10 cellular contexts compared by ENCODE assay signal in the genomic region with DNA sequence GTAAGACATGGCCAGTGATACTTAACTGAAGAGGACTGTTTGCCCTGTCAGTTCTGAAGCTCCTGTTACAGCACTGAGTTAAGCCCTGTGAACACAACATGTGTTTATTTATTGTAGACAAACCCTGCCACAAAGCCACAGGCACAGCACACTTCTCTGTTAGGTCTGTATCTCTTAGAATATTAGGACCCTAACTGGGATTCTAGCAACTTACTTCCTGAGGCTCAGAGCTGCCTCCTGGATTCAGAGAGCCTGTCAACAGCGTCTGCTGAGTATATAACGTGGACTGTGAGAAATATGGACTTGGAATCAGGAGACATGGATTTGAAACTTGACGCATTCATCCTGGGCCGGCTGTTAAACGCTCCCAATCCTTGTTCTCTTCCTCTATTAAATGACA.
A peak's percentile ranks its signal among the peaks of the same experiment; 100 is the strongest.
DNase-seq lines count a peak whose midpoint lies in the region; ATAC-seq and TF ChIP-seq lines count a peak whose summit lies in the region.
"Had no signal": no experiment of that assay in that cellular context is flagged by ENCODE, and none has a peak within 500 bp of the region (broad histone marks: within the 10 kb centered on the region; RNA-seq: fewer than 3 reads in every experiment).

No MANE protein-coding gene starts in this region.

- CTCF ChIA-PET in Calu3 (lab: Charles Lee) (interaction anchor here (0.6 to 2.5 kb wide), 10 partner anchors 10 to 192 kb away, joined by 3 to 16 read pairs (median 5); partner anchors contain the start of gene HIF1A), PC-9 (lab: Charles Lee) (interaction anchor here (0.5 to 0.6 kb wide), 3 partner anchors 61 to 137 kb away, joined by 3 to 4 read pairs (median 4); no protein-coding TSS in a partner anchor)
- CTCF ChIA-PET in CD8-positive, alpha-beta memory T cell (lab: Charles Lee) = no interaction called here

- no peaks in the 10 kb centered on the region for H3K9me2 ChIP-seq in PC-9 (ENCODE audit: insufficient read depth)

- no peak overlapping the region for H4K12ac ChIP-seq in trophoblast cell (ENCODE audit: low read depth, low read length)

- H3F3A ChIP-seq in PC-9 (ENCODE audit: insufficient read depth, low read depth) = peaks cover 73% of the 10 kb centered on the region

- peak overlapping the region; percentile 99 for H2BK5ac ChIP-seq in trophoblast cell (ENCODE audit: low read depth, low read length, poor library complexity)

- peak overlapping the region; percentile 61 for H3K4me3 Mint-ChIP-seq in Calu3 (ENCODE audit: low read depth, unreplicated experiment)
- no peak overlapping the region for H3K4me3 Mint-ChIP-seq in activated T-helper 2 cell treated with anti-CD3 and anti-CD28 coated beads, Interferon-gamma antibody, Interleukin-2, Interleukin-4, amounts not matched to agents 10 μg/mL and 5 μg/mL and 100 μg/mL, durations not matched to agents 14 hours and 24 hours and 36 hours (ENCODE audit: low read depth)
- H3K4me3 Mint-ChIP-seq in CD8-positive, alpha-beta memory T cell = no peak overlapping the region

- peaks cover 74% of the 10 kb centered on the region for H3K4me1 Mint-ChIP-seq in Calu3 (ENCODE audit: low read depth, unreplicated experiment)
- H3K4me1 Mint-ChIP-seq in activated T-helper 2 cell treated with anti-CD3 and anti-CD28 coated beads, Interferon-gamma antibody, Interleukin-2, Interleukin-4, amounts not matched to agents 10 μg/mL and 5 μg/mL and 100 μg/mL, durations not matched to agents 14 hours and 24 hours and 36 hours (ENCODE audit: low read depth) = peaks cover 35% of the 10 kb centered on the region
- peaks cover 10 to 26% (median 17%) of the 10 kb centered on the region in 3 donors for H3K4me1 Mint-ChIP-seq in CD8-positive, alpha-beta memory T cell

- H3K23ac ChIP-seq in trophoblast cell (ENCODE audit: low read length) = no peak overlapping the region

- no peak overlapping the region for H3K9ac ChIP-seq in trophoblast cell (ENCODE audit: low read length)

- POLR2A ChIA-PET in PC-9 (lab: Charles Lee; ENCODE audit: unreplicated experiment) = interaction anchor here (0.6 to 1.4 kb wide), 2 partner anchors 21 to 135 kb away, joined by 7 to 20 read pairs; partner anchors contain the start of gene HIF1A
- POLR2A ChIA-PET in CD8-positive, alpha-beta memory T cell (lab: Charles Lee) = interaction anchor here (0.6 kb wide), 1 partner anchor 157 kb away, joined by 5 read pairs; no protein-coding TSS in a partner anchor

- H3K4me1 ChIP-seq in PC-9 (replicated peaks; ENCODE audit: insufficient read depth) (peaks cover 79% of the 10 kb centered on the region), trophoblast cell (ENCODE audit: control insufficient read depth in 1 of 2, insufficient read depth in 2 of 2, low read length in 2 of 2) (peaks cover 42 to 53% of the 10 kb centered on the region in 2 experiments)
- peaks cover 7% of the 10 kb centered on the region for H3K4me1 ChIP-seq in CD8-positive, alpha-beta memory T cell (ENCODE audit: insufficient read depth, low read length)

- H2BK12ac ChIP-seq in trophoblast cell (ENCODE audit: low read length) = peak overlapping the region; percentile 97

- peak overlapping the region; percentile 95 for H3K14ac ChIP-seq in trophoblast cell (ENCODE audit: low read length)

- H3K4me2 ChIP-seq in PC-9 (peak overlapping the region; percentile 79), trophoblast cell (ENCODE audit: low read length) (no peak overlapping the region)

- no peaks in the 10 kb centered on the region for H4K20me1 ChIP-seq in PC-9 (ENCODE audit: insufficient read depth)

- peaks cover 46% of the 10 kb centered on the region for H3K36me3 Mint-ChIP-seq in Calu3 (ENCODE audit: insufficient read depth, unreplicated experiment)
- H3K36me3 Mint-ChIP-seq in activated T-helper 2 cell treated with anti-CD3 and anti-CD28 coated beads, Interferon-gamma antibody, Interleukin-2, Interleukin-4, amounts not matched to agents 10 μg/mL and 5 μg/mL and 100 μg/mL, durations not matched to agents 14 hours and 24 hours and 36 hours (ENCODE audit: low read depth) = peaks cover 4% of the 10 kb centered on the region
- H3K36me3 Mint-ChIP-seq in CD8-positive, alpha-beta memory T cell = peaks cover 0 to 4% (median 3%) of the 10 kb centered on the region in 3 donors

- H3K4me3 ChIP-seq in PC-9 (no peak overlapping the region), fibroblast of mammary gland (ENCODE audit: control insufficient read depth, low read depth, low read length) (no peak overlapping the region), trophoblast cell (ENCODE audit: low read depth, low read length) (no peak overlapping the region), dorsolateral prefrontal cortex (no peak overlapping the region)
- no peak overlapping the region for H3K4me3 ChIP-seq in CD8-positive, alpha-beta memory T cell (ENCODE audit: low read length)
- H3K4me3 ChIP-seq: ovary had no signal

- no peak for TF ChIP-seq CTCF in Calu3 (IDR thresholded peaks at IDR 0.05; ENCODE audit: unreplicated experiment)
- no peak for TF ChIP-seq CTCF in PC-9 (conservative IDR thresholded peaks at IDR 0.05)
- TF ChIP-seq CTCF in fibroblast of mammary gland (conservative IDR thresholded peaks at IDR 0.05; ENCODE audit: control insufficient read depth, insufficient read depth, low read depth, low read length) = no peak
- no peak for TF ChIP-seq CTCF in dorsolateral prefrontal cortex (IDR thresholded peaks at IDR 0.05 in 54 of 56, conservative IDR thresholded peaks at IDR 0.05 in 2 of 56; ENCODE audit: low read depth in 1 of 56, partially characterized antibody in 56 of 56)

- H3K79me1 ChIP-seq in trophoblast cell (ENCODE audit: low read length) = peaks cover 66% of the 10 kb centered on the region

- H3K27me3 Mint-ChIP-seq in Calu3 (ENCODE audit: unreplicated experiment) = no peaks in the 10 kb centered on the region
- no peaks in the 10 kb centered on the region for H3K27me3 Mint-ChIP-seq in activated T-helper 2 cell treated with anti-CD3 and anti-CD28 coated beads, Interferon-gamma antibody, Interleukin-2, Interleukin-4, amounts not matched to agents 10 μg/mL and 5 μg/mL and 100 μg/mL, durations not matched to agents 14 hours and 24 hours and 36 hours (ENCODE audit: low read depth)
- no peaks in the 10 kb centered on the region for H3K27me3 Mint-ChIP-seq in CD8-positive, alpha-beta memory T cell

- no peak for ATAC-seq in GM19397 (IDR thresholded peaks at IDR 0.05; ENCODE audit: unreplicated experiment)

- H3K36me3 ChIP-seq in PC-9 (ENCODE audit: low read depth) = no peaks in the 10 kb centered on the region
- H3K36me3 ChIP-seq in trophoblast cell (ENCODE audit: control insufficient read depth in 1 of 2, insufficient read depth in 2 of 2, low read length in 2 of 2) = no peaks in the 10 kb centered on the region
- H3K36me3 ChIP-seq in CD8-positive, alpha-beta memory T cell (ENCODE audit: insufficient read depth, low read length) = no peaks in the 10 kb centered on the region
- H3K36me3 ChIP-seq: ovary had no signal

- WGBS in trophoblast cell (ENCODE audit: extremely low coverage, insufficient coverage, insufficient read length) = no CpG with 5 or more reads among the region's 5 CpGs

- BruUV-seq in Calu3 (replicated peaks; lab: Mats Ljungman, UMichigan) (TSS peak; percentile 93), PC-9 (replicated peaks; lab: Mats Ljungman, UMichigan) (no TSS peak)

- H3K18ac ChIP-seq in trophoblast cell (ENCODE audit: low read length) = no peak overlapping the region

- DNase-seq in Calu3 (no peak), PC-9 (no peak), fibroblast of mammary gland (ENCODE audit: low read depth) (peak; percentile 35), trophoblast cell (no peak), dorsolateral prefrontal cortex (no peak)
- no peak for DNase-seq in activated T-helper 2 cell treated with anti-CD3 and anti-CD28 coated beads, Interferon-gamma antibody, Interleukin-2, Interleukin-4, amounts not matched to agents 10 μg/mL and 5 μg/mL and 100 μg/mL, durations not matched to agents 14 hours and 24 hours and 36 hours (ENCODE audit: low spot score)
- no peak for DNase-seq in CD8-positive, alpha-beta memory T cell
- DNase-seq: NCI-H2171, ovary had no signal

- peak overlapping the region; percentile 99 for H4K91ac ChIP-seq in trophoblast cell (ENCODE audit: low read depth, low read length)

- H3K4ac ChIP-seq in trophoblast cell (ENCODE audit: low read depth, low read length) = peak overlapping the region; percentile 55

- H3K9me3 ChIP-seq in PC-9 (ENCODE audit: insufficient read depth, low read depth) (peaks cover 4% of the 10 kb centered on the region; the same call in 1 of the 2 replicates), trophoblast cell (ENCODE audit: insufficient read depth, low read depth, low read length) (no peaks in the 10 kb centered on the region)
- H3K9me3 ChIP-seq in CD8-positive, alpha-beta memory T cell (ENCODE audit: low read length) = no peaks in the 10 kb centered on the region
- H3K9me3 ChIP-seq: ovary had no signal

- H2BK120ac ChIP-seq in trophoblast cell (ENCODE audit: insufficient read depth, low read length, poor library complexity) = peak overlapping the region; percentile 99

- no peaks in the 10 kb centered on the region for H3K9me3 Mint-ChIP-seq in Calu3 (ENCODE audit: low read depth, unreplicated experiment)
- no peaks in the 10 kb centered on the region for H3K9me3 Mint-ChIP-seq in activated T-helper 2 cell treated with anti-CD3 and anti-CD28 coated beads, Interferon-gamma antibody, Interleukin-2, Interleukin-4, amounts not matched to agents 10 μg/mL and 5 μg/mL and 100 μg/mL, durations not matched to agents 14 hours and 24 hours and 36 hours
- no peaks in the 10 kb centered on the region for H3K9me3 Mint-ChIP-seq in CD8-positive, alpha-beta memory T cell

- H2AK5ac ChIP-seq in trophoblast cell (ENCODE audit: low read length) = peak overlapping the region; percentile 56

- peaks cover 13% of the 10 kb centered on the region for H3K79me2 ChIP-seq in PC-9 (ENCODE audit: low read depth)
- peaks cover 25% of the 10 kb centered on the region for H3K79me2 ChIP-seq in trophoblast cell (ENCODE audit: control insufficient read depth, insufficient read depth, low read length, poor library complexity)

- intact Hi-C loops in Calu3 (cut with micrococcal nuclease; ENCODE audit: unreplicated experiment) (loop anchor here (2.0 to 10.0 kb wide), 4 partner anchors 36 to 274 kb away; no protein-coding TSS in a partner anchor), PC-9 (cut with micrococcal nuclease; ENCODE audit: unreplicated experiment) (loop anchor here (5.0 kb wide), 1 partner anchor 277 kb away; no protein-coding TSS in a partner anchor), dorsolateral prefrontal cortex (cut with DNase I) (no loop called here)
- intact Hi-C loops in activated T-helper 2 cell treated with anti-CD3 and anti-CD28 coated beads, Interferon-gamma antibody, Interleukin-2, Interleukin-4, amounts not matched to agents 10 μg/mL and 5 μg/mL and 100 μg/mL, durations not matched to agents 14 hours and 24 hours and 36 hours (cut with micrococcal nuclease) = loop anchor here (5.0 kb wide), 1 partner anchor 33 kb away; no protein-coding TSS in a partner anchor

- peak overlapping the region; percentile 99 for H3K27ac Mint-ChIP-seq in Calu3 (ENCODE audit: unreplicated experiment)
- H3K27ac Mint-ChIP-seq in activated T-helper 2 cell treated with anti-CD3 and anti-CD28 coated beads, Interferon-gamma antibody, Interleukin-2, Interleukin-4, amounts not matched to agents 10 μg/mL and 5 μg/mL and 100 μg/mL, durations not matched to agents 14 hours and 24 hours and 36 hours = no peak overlapping the region
- peak overlapping the region in 3 of 8 donors; percentile 15 to 26 (median 18) for H3K27ac Mint-ChIP-seq in CD8-positive, alpha-beta memory T cell

- H3K27me3 ChIP-seq in PC-9 (ENCODE audit: insufficient read depth, low read depth) = no peaks in the 10 kb centered on the region
- no peaks in the 10 kb centered on the region for H3K27me3 ChIP-seq in trophoblast cell (ENCODE audit: insufficient read depth, low read length)
- peaks cover 0 to 3% (median 0%) of the 10 kb centered on the region in 45 donors for H3K27me3 ChIP-seq in dorsolateral prefrontal cortex
- no peaks in the 10 kb centered on the region for H3K27me3 ChIP-seq in CD8-positive, alpha-beta memory T cell (ENCODE audit: insufficient read depth, low read length, poor library complexity, severe bottlenecking)
- H3K27me3 ChIP-seq: ovary had no signal

- peak overlapping the region; percentile 98 for H3K27ac ChIP-seq in PC-9
- H3K27ac ChIP-seq in trophoblast cell (ENCODE audit: low read depth, low read length) = peak overlapping the region; percentile 97
- no peak overlapping the region for H3K27ac ChIP-seq in dorsolateral prefrontal cortex
- no peak overlapping the region for H3K27ac ChIP-seq in CD8-positive, alpha-beta memory T cell (ENCODE audit: low read depth, low read length)
- H3K27ac ChIP-seq: ovary had no signal

- peak overlapping the region; percentile 70 for H4K8ac ChIP-seq in trophoblast cell (ENCODE audit: low read depth, low read length)

- H2AFZ ChIP-seq in PC-9 (no peak overlapping the region), trophoblast cell (ENCODE audit: insufficient read depth, low read length, poor library complexity) (no peak overlapping the region)

Comparison
In these comparisons a context has a peak if more than half of its experiments do, and no peak if none do; other contexts are left out.
1. H3K27ac ChIP-seq: peak in PC-9 (single experiment) and trophoblast cell (single experiment); none in dorsolateral prefrontal cortex (0 of 59) and CD8-positive, alpha-beta memory T cell (single experiment).
2. intact Hi-C loops: an anchor here in Calu3 (2.0 to 10.0 kb wide), PC-9 (5.0 kb wide) and activated T-helper 2 cell treated with anti-CD3 and anti-CD28 coated beads, Interferon-gamma antibody, Interleukin-2, Interleukin-4, amounts not matched to agents 10 μg/mL and 5 μg/mL and 100 μg/mL, durations not matched to agents 14 hours and 24 hours and 36 hours (5.0 kb wide); none called in dorsolateral prefrontal cortex.